In the genomic region with DNA sequence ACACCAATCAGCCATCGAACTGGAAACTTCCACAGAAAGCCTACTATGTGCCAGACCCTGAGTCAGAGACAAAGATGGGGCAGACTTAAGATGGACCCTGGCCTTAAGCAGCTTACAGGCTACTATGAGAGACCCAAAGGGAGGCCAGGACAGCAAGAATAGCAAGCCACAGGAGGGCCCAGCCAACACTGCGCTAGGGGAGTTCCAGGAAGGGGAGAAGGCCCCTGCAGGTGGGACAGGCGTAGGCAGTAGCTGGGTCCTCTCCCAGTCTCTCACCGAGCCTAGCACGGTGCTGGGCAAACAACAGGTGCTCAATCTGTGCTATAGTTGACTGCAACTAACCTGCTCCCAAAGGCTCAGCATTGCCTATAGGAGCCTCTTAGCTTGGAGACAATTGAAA, we compare ENCODE assay signal across 17 cellular contexts.
DNase-seq lines count a peak whose midpoint lies in the region; ATAC-seq and TF ChIP-seq lines count a peak whose summit lies in the region.
"Had no signal": no experiment of that assay in that cellular context is flagged by ENCODE, and none has a peak within 500 bp of the region (broad histone marks: within the 10 kb centered on the region; RNA-seq: fewer than 3 reads in every experiment).

No MANE protein-coding gene starts in this region.

- ATAC-seq in Panc1: 0 out of 2 replicates have a peak, but pooled peaks have one; percentile 16
- ATAC-seq: CD8-positive, alpha-beta T cell; GM23338; HCT116 had no signal

- H3K4me1 ChIP-seq in HEK293 (ENCODE audit: control insufficient read depth, insufficient read depth, low read length): no peaks in the 10 kb centered on the region
- H3K4me1 ChIP-seq in Panc1 (ENCODE audit: control insufficient read depth, insufficient read depth, low read length): no peaks in the 10 kb centered on the region
- H3K4me1 ChIP-seq: Caco-2 had no signal

- CTCF ChIA-PET in HEK293 (lab: Yijun Ruan, JAX): interaction anchor here (1.0 kb wide), 1 partner anchor 13 kb away, joined by 4 read pairs; no protein-coding TSS in a partner anchor
- CTCF ChIA-PET in Panc1 (lab: Charles Lee): no interaction called here

- no TSS peak for BruUV-seq in Panc1 (replicated peaks; lab: Mats Ljungman, UMichigan)

- in situ Hi-C loops in Panc1 (cut with HindIII; ENCODE audit: low pct_unique_long_range_greater_than_20kb, low sequenced_read_pairs): no loop called here

- TF ChIP-seq CTCF in HEK293 (tag by site-specific recombination; IDR thresholded peaks at IDR 0.05): no peak
- TF ChIP-seq CTCF in Panc1 (IDR thresholded peaks at IDR 0.05): no peak

- intact Hi-C loops in Panc1 (cut with micrococcal nuclease; ENCODE audit: unreplicated experiment) (no loop called here), posterior vena cava (cut with DNase I) (no loop called here)

- DNase-seq in Panc1 (ENCODE audit: low read depth, low spot score) (no peak), posterior vena cava (ENCODE audit: low spot score) (peak; percentile 46), 8988T (no peak), OCI-M1 (lab: John Stamatoyannopoulos, UW) (no peak)
- DNase-seq in stimulated activated CD4-positive, alpha-beta T cell treated with anti-CD3 and anti-CD28 coated beads, Interleukin-2, amount 100 ng/mL, for 48 hours: no peak
- DNase-seq: Caco-2; CD4-positive, CD25-positive, alpha-beta regulatory T cell; CD8-positive, alpha-beta T cell; DMS153; DND-41; H9; HFFc6 had no signal

- H3K9me3 ChIP-seq in HEK293 (ENCODE audit: control insufficient read depth, insufficient read depth, low read depth, low read length) (no peaks in the 10 kb centered on the region), Panc1 (ENCODE audit: control insufficient read depth, insufficient read depth, low read depth, low read length) (no peaks in the 10 kb centered on the region)
- H3K9me3 ChIP-seq: BLaER1, Caco-2 had no signal

- H3K4me3 ChIP-seq in HEK293 (ENCODE audit: low read depth, low read length) (no peak overlapping the region), Panc1 (ENCODE audit: low read depth in 2 of 2, low read length in 2 of 2) (no peak overlapping the region)
- H3K4me3 ChIP-seq: BLaER1, GM23338 had no signal

- H3K27me3 ChIP-seq in Panc1 (ENCODE audit: control insufficient read depth, insufficient read depth, low read length): peaks cover 4% of the 10 kb centered on the region; the same call in 1 of the 2 replicates
- H3K27me3 ChIP-seq: BLaER1 had no signal

- POLR2A ChIA-PET in HEK293 (lab: Yijun Ruan, JAX): no interaction called here
- POLR2A ChIA-PET in Panc1 (lab: Charles Lee): no interaction called here

- H3K36me3 ChIP-seq in HEK293 (ENCODE audit: control insufficient read depth in 2 of 2, insufficient read depth in 1 of 2, low read length in 2 of 2): no peaks in the 10 kb centered on the region
- H3K36me3 ChIP-seq in Panc1 (ENCODE audit: control insufficient read depth, insufficient read depth, low read length): no peaks in the 10 kb centered on the region
- H3K36me3 ChIP-seq: BLaER1 had no signal

- no peak overlapping the region for H3K27ac ChIP-seq in HEK293 (ENCODE audit: extremely low read depth, low read depth, low read length)
- no peak overlapping the region for H3K27ac ChIP-seq in Panc1 (ENCODE audit: low read length)
- H3K27ac ChIP-seq: BLaER1, C4-2B had no signal

TF ChIP-seq in HEK293, 187 proteins besides CTCF, POLR2A, EP300 and RAD21:
- peak; percentile 48 for TF ChIP-seq SCRT2 (tag by site-specific recombination; IDR thresholded peaks at IDR 0.05)
- TF ChIP-seq, protein P1, sequence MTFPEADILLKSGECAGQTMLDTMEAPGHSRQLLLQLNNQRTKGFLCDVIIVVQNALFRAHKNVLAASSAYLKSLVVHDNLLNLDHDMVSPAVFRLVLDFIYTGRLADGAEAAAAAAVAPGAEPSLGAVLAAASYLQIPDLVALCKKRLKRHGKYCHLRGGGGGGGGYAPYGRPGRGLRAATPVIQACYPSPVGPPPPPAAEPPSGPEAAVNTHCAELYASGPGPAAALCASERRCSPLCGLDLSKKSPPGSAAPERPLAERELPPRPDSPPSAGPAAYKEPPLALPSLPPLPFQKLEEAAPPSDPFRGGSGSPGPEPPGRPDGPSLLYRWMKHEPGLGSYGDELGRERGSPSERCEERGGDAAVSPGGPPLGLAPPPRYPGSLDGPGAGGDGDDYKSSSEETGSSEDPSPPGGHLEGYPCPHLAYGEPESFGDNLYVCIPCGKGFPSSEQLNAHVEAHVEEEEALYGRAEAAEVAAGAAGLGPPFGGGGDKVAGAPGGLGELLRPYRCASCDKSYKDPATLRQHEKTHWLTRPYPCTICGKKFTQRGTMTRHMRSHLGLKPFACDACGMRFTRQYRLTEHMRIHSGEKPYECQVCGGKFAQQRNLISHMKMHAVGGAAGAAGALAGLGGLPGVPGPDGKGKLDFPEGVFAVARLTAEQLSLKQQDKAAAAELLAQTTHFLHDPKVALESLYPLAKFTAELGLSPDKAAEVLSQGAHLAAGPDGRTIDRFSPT (tag by site-specific recombination; IDR thresholded peaks at IDR 0.05): no peak
